ENCODE assay signal across 1 cellular context in the genomic region with DNA sequence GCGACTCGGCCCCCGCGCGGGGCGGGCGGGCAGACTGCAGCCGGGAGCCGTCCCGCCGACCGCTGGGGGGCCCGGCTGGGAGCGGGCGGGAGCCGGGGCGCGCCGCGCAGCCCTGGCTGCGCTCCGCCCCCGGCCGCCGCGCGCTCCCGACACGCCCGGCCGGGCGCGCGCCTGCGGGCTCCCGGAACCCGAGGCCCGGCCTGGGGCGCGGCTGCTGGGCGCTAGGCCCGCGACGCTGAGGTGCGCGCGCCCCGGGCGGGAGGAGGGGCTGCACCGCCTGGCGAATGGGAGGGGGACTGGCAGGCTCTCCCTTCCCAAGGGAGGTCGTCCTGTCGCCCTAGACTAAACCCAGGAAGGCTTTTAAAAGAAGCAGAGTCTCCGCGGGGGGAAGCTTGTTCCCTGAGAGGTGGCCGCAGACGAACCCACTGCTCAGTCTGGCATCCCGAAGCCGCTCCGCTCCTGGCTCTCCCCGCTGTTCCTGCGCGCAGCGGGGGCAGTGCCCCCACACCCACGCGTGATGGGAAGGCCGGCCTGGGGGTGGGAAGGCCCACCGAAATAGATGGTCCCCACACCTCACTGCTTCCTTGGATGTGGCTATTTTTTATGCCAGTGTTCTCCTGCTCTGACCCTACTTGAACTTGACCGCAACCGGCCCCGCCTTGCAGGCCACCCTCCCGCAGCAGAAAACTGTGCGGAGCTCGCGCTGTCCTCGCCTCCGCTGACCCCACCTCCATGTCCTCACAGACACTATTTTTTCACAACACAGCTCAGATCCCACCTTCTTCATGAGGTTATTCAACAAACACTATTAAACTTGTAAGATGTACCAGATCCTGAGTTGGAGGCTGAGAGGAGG.
TF ChIP-seq lines count a peak whose summit lies in the region.

A gene with protein sequence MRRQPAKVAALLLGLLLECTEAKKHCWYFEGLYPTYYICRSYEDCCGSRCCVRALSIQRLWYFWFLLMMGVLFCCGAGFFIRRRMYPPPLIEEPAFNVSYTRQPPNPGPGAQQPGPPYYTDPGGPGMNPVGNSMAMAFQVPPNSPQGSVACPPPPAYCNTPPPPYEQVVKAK (minus strand): TSS at position 125 of the 856 bp plus-strand sequence. CDS start 178 bp downstream, outside the sequence.

TF ChIP-seq in HEK293, 187 proteins besides CTCF, POLR2A, EP300 and RAD21 (continued from another document and continues in another):
- TF ChIP-seq, protein P1, sequence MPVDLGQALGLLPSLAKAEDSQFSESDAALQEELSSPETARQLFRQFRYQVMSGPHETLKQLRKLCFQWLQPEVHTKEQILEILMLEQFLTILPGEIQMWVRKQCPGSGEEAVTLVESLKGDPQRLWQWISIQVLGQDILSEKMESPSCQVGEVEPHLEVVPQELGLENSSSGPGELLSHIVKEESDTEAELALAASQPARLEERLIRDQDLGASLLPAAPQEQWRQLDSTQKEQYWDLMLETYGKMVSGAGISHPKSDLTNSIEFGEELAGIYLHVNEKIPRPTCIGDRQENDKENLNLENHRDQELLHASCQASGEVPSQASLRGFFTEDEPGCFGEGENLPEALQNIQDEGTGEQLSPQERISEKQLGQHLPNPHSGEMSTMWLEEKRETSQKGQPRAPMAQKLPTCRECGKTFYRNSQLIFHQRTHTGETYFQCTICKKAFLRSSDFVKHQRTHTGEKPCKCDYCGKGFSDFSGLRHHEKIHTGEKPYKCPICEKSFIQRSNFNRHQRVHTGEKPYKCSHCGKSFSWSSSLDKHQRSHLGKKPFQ (tag by site-specific recombination; IDR thresholded peaks at IDR 0.05), result no peak
- TF ChIP-seq ZNF549 (tag by site-specific recombination; IDR thresholded peaks at IDR 0.05) (no peak), ZNF239 (tag by site-specific recombination; IDR thresholded peaks at IDR 0.05) (no peak), ZNF302 (tag by site-specific recombination; IDR thresholded peaks at IDR 0.05; ENCODE audit: low read depth) (no peak), KLF8 (tag by site-specific recombination; IDR thresholded peaks at IDR 0.05) (0 out of 2 replicates have a peak, but pooled peaks have one; percentile 33), ZNF423 (tag by site-specific recombination; IDR thresholded peaks at IDR 0.05) (peak; percentile 31; the same call in 1 of the 2 replicates), ZIC2 (tag by site-specific recombination; IDR thresholded peaks at IDR 0.05) (peak; percentile 61), ZNF624 (tag by site-specific recombination; IDR thresholded peaks at IDR 0.05) (no peak), ZNF350 (tag by site-specific recombination; IDR thresholded peaks at IDR 0.05) (no peak), ZNF623 (tag by site-specific recombination; IDR thresholded peaks at IDR 0.05) (no peak), KLF10 (tag by site-specific recombination; IDR thresholded peaks at IDR 0.05) (no peak), SP2 (tag by site-specific recombination; IDR thresholded peaks at IDR 0.05) (0 out of 2 replicates have a peak, but pooled peaks have one; percentile 6), KLF16 (tag by site-specific recombination; IDR thresholded peaks at IDR 0.05) (0 out of 2 replicates have a peak, but pooled peaks have one; percentile 14), ZNF19 (tag by site-specific recombination; IDR thresholded peaks at IDR 0.05; ENCODE audit: low read depth) (no peak), ZNF571 (tag by site-specific recombination; IDR thresholded peaks at IDR 0.05) (no peak), MEIS1 (CRISPR knock-in tag; IDR thresholded peaks at IDR 0.05; ENCODE audit: borderline replicate concordance) (no peak), ZNF501 (tag by site-specific recombination; IDR thresholded peaks at IDR 0.05) (0 out of 2 replicates have a peak, but pooled peaks have one; percentile 21), GLI4 (tag by site-specific recombination; IDR thresholded peaks at IDR 0.05) (no peak), ZNF521 (tag by site-specific recombination; IDR thresholded peaks at IDR 0.05) (no peak), HOXA7 (CRISPR knock-in tag; IDR thresholded peaks at IDR 0.05; ENCODE audit: borderline replicate concordance) (no peak), ZNF121 (tag by site-specific recombination; IDR thresholded peaks at IDR 0.05) (no peak), ZNF843 (tag by site-specific recombination; IDR thresholded peaks at IDR 0.05) (no peak), ZEB2 (tag by site-specific recombination; IDR thresholded peaks at IDR 0.05) (no peak), ZNF548 (tag by site-specific recombination; IDR thresholded peaks at IDR 0.05) (no peak), SP7 (tag by site-specific recombination; IDR thresholded peaks at IDR 0.05) (peak; percentile 42; the same call in 1 of the 2 replicates), ZNF600 (tag by site-specific recombination; IDR thresholded peaks at IDR 0.05) (peak; percentile 43; the same call in 1 of the 2 replicates)
- TF ChIP-seq, protein P2, sequence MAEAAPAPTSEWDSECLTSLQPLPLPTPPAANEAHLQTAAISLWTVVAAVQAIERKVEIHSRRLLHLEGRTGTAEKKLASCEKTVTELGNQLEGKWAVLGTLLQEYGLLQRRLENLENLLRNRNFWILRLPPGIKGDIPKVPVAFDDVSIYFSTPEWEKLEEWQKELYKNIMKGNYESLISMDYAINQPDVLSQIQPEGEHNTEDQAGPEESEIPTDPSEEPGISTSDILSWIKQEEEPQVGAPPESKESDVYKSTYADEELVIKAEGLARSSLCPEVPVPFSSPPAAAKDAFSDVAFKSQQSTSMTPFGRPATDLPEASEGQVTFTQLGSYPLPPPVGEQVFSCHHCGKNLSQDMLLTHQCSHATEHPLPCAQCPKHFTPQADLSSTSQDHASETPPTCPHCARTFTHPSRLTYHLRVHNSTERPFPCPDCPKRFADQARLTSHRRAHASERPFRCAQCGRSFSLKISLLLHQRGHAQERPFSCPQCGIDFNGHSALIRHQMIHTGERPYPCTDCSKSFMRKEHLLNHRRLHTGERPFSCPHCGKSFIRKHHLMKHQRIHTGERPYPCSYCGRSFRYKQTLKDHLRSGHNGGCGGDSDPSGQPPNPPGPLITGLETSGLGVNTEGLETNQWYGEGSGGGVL (tag by site-specific recombination; IDR thresholded peaks at IDR 0.05), result no peak
- TF ChIP-seq, protein P3, sequence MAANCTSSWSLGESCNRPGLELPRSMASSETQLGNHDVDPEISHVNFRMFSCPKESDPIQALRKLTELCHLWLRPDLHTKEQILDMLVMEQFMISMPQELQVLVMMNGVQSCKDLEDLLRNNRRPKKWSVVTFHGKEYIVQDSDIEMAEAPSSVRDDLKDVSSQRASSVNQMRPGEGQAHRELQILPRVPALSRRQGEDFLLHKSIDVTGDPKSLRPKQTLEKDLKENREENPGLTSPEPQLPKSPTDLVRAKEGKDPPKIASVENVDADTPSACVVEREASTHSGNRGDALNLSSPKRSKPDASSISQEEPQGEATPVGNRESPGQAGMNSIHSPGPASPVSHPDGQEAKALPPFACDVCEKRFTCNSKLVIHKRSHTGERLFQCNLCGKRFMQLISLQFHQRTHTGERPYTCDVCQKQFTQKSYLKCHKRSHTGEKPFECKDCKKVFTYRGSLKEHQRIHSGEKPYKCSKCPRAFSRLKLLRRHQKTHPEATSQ (tag by site-specific recombination; IDR thresholded peaks at IDR 0.05), result no peak
- TF ChIP-seq, protein P4, sequence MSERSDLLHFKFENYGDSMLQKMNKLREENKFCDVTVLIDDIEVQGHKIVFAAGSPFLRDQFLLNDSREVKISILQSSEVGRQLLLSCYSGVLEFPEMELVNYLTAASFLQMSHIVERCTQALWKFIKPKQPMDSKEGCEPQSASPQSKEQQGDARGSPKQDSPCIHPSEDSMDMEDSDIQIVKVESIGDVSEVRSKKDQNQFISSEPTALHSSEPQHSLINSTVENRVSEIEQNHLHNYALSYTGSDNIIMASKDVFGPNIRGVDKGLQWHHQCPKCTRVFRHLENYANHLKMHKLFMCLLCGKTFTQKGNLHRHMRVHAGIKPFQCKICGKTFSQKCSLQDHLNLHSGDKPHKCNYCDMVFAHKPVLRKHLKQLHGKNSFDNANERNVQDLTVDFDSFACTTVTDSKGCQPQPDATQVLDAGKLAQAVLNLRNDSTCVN (tag by site-specific recombination; optimal IDR thresholded peaks at IDR 0.05), result peak; percentile 16
- TF ChIP-seq, protein P5, sequence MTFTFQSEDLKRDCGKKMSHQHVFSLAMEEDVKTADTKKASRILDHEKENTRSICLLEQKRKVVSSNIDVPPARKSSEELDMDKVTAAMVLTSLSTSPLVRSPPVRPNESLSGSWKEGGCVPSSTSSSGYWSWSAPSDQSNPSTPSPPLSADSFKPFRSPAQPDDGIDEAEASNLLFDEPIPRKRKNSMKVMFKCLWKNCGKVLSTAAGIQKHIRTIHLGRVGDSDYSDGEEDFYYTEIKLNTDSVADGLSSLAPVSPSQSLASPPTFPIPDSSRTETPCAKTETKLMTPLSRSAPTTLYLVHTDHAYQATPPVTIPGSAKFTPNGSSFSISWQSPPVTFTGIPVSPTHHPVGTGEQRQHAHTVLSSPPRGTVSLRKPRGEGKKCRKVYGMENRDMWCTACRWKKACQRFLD (tag by site-specific recombination; IDR thresholded peaks at IDR 0.05), result no peak
- TF ChIP-seq, protein P6, sequence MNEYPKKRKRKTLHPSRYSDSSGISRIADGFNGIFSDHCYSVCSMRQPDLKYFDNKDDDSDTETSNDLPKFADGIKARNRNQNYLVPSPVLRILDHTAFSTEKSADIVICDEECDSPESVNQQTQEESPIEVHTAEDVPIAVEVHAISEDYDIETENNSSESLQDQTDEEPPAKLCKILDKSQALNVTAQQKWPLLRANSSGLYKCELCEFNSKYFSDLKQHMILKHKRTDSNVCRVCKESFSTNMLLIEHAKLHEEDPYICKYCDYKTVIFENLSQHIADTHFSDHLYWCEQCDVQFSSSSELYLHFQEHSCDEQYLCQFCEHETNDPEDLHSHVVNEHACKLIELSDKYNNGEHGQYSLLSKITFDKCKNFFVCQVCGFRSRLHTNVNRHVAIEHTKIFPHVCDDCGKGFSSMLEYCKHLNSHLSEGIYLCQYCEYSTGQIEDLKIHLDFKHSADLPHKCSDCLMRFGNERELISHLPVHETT (tag by site-specific recombination; IDR thresholded peaks at IDR 0.05), result no peak
- TF ChIP-seq, protein P7, sequence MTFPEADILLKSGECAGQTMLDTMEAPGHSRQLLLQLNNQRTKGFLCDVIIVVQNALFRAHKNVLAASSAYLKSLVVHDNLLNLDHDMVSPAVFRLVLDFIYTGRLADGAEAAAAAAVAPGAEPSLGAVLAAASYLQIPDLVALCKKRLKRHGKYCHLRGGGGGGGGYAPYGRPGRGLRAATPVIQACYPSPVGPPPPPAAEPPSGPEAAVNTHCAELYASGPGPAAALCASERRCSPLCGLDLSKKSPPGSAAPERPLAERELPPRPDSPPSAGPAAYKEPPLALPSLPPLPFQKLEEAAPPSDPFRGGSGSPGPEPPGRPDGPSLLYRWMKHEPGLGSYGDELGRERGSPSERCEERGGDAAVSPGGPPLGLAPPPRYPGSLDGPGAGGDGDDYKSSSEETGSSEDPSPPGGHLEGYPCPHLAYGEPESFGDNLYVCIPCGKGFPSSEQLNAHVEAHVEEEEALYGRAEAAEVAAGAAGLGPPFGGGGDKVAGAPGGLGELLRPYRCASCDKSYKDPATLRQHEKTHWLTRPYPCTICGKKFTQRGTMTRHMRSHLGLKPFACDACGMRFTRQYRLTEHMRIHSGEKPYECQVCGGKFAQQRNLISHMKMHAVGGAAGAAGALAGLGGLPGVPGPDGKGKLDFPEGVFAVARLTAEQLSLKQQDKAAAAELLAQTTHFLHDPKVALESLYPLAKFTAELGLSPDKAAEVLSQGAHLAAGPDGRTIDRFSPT (tag by site-specific recombination; IDR thresholded peaks at IDR 0.05), result peak; percentile 71
- TF ChIP-seq, protein P8, sequence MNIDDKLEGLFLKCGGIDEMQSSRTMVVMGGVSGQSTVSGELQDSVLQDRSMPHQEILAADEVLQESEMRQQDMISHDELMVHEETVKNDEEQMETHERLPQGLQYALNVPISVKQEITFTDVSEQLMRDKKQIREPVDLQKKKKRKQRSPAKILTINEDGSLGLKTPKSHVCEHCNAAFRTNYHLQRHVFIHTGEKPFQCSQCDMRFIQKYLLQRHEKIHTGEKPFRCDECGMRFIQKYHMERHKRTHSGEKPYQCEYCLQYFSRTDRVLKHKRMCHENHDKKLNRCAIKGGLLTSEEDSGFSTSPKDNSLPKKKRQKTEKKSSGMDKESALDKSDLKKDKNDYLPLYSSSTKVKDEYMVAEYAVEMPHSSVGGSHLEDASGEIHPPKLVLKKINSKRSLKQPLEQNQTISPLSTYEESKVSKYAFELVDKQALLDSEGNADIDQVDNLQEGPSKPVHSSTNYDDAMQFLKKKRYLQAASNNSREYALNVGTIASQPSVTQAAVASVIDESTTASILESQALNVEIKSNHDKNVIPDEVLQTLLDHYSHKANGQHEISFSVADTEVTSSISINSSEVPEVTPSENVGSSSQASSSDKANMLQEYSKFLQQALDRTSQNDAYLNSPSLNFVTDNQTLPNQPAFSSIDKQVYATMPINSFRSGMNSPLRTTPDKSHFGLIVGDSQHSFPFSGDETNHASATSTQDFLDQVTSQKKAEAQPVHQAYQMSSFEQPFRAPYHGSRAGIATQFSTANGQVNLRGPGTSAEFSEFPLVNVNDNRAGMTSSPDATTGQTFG (tag by site-specific recombination; IDR thresholded peaks at IDR 0.05; ENCODE audit: borderline replicate concordance), result no peak
- TF ChIP-seq, protein P9, sequence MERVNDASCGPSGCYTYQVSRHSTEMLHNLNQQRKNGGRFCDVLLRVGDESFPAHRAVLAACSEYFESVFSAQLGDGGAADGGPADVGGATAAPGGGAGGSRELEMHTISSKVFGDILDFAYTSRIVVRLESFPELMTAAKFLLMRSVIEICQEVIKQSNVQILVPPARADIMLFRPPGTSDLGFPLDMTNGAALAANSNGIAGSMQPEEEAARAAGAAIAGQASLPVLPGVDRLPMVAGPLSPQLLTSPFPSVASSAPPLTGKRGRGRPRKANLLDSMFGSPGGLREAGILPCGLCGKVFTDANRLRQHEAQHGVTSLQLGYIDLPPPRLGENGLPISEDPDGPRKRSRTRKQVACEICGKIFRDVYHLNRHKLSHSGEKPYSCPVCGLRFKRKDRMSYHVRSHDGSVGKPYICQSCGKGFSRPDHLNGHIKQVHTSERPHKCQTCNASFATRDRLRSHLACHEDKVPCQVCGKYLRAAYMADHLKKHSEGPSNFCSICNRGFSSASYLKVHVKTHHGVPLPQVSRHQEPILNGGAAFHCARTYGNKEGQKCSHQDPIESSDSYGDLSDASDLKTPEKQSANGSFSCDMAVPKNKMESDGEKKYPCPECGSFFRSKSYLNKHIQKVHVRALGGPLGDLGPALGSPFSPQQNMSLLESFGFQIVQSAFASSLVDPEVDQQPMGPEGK (tag by site-specific recombination; IDR thresholded peaks at IDR 0.05), result peak; percentile 79
- TF ChIP-seq, protein P10, sequence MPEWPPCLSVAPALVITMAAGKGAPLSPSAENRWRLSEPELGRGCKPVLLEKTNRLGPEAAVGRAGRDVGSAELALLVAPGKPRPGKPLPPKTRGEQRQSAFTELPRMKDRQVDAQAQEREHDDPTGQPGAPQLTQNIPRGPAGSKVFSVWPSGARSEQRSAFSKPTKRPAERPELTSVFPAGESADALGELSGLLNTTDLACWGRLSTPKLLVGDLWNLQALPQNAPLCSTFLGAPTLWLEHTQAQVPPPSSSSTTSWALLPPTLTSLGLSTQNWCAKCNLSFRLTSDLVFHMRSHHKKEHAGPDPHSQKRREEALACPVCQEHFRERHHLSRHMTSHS (tag by site-specific recombination; IDR thresholded peaks at IDR 0.05), result no peak
